Comparison of ENCODE assay signal across 8 cellular contexts in the genomic region with DNA sequence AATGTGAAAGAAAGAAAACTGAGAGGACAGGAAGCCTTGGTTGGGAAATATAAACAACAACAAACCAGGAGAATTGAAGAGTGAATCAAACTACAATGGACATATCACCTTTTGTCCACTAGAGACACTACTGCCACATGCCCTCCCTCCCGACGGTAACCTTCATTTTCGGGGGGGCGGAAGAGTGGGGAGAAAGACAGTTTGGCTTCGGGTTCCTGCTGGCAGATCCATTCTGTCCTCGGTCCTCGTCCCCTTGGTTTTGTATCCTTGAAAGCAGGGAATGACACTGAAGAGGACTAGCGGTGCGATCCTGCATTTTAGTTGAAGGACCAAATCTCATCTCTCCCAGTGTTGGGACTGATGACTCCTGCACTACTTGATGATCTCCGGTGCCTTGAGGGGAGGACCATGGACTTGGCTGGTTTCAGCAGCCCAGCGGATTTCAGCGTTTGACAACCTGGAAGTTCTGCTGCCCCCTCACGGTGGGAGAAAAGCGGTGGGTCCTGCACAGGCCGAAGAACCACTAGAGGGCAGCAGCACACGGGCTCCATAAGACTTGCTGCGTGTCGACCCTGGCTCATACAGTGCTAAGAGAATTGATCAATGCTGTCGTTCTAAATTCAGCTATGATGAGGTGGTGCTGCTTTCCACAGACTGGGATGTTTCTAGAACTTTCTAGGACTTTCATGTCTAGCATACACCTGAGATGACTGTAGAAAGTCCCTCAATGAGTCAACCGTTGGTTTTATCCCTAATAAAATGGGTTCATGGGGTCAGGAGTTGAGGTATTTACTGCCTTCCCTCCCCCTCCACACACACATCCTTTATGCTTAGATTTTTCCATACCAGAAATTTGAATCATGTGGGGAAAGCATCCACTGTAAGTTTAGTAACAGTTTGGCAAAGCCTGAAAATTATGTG. TPM values are rescaled to one million over a fixed set of nuclear protein-coding genes. Genes with fewer than 3 reads are reported as not detected.
DNase-seq lines count a peak whose midpoint lies in the region; ATAC-seq, FAIRE-seq and TF ChIP-seq lines count a peak whose summit lies in the region.

No MANE protein-coding gene starts in this region.

- H3K9me2 ChIP-seq in neural cell (ENCODE audit: insufficient read depth, low read length) = no peaks in the 10 kb centered on the region

- peak; percentile 99 for TF ChIP-seq CTCF in neural cell (IDR thresholded peaks at IDR 0.05; ENCODE audit: poor library complexity, severe bottlenecking)

- H3K4me3 ChIP-seq in HAP-1 (peak overlapping the region; percentile 15), neural cell (ENCODE audit: low read length) (peak overlapping the region; percentile 37)

- peak; percentile 95 for ATAC-seq in stimulated activated naive CD8-positive, alpha-beta T cell treated with anti-CD3 and anti-CD28 coated beads, Interleukin-15, amount 100 ng/mL, for 72 hours

- peaks cover 48% of the 10 kb centered on the region for H3K4me1 Mint-ChIP-seq in stimulated activated naive CD8-positive, alpha-beta T cell treated with anti-CD3 and anti-CD28 coated beads, Interleukin-15, amount 100 ng/mL, for 72 hours

- H3K4me1 ChIP-seq in HAP-1 = 0 out of 2 replicates have a peak, but pooled peaks cover 4% of the 10 kb centered on the region

- H3K36me3 ChIP-seq in HAP-1 (replicated peaks) = no peaks in the 10 kb centered on the region
- no peaks in the 10 kb centered on the region for H3K36me3 ChIP-seq in neural cell (ENCODE audit: insufficient read depth, low read length)

- peak; percentile 87 for FAIRE-seq in G401.6 (lab: Jason Lieb, UNC)

- H3K4me3 Mint-ChIP-seq in stimulated activated naive CD8-positive, alpha-beta T cell treated with anti-CD3 and anti-CD28 coated beads, Interleukin-15, amount 100 ng/mL, for 72 hours = peak overlapping the region; percentile 76 to 87

- no peaks in the 10 kb centered on the region for H3K9me3 Mint-ChIP-seq in stimulated activated naive CD8-positive, alpha-beta T cell treated with anti-CD3 and anti-CD28 coated beads, Interleukin-15, amount 100 ng/mL, for 72 hours

- no peaks in the 10 kb centered on the region for H3F3A ChIP-seq in neural cell (ENCODE audit: insufficient read depth, low read length, poor library complexity, severe bottlenecking)

- H3K27me3 Mint-ChIP-seq in stimulated activated naive CD8-positive, alpha-beta T cell treated with anti-CD3 and anti-CD28 coated beads, Interleukin-15, amount 100 ng/mL, for 72 hours = no peaks in the 10 kb centered on the region

- no peaks in the 10 kb centered on the region for H3K79me2 ChIP-seq in neural cell (replicated peaks; ENCODE audit: insufficient read depth, low read length)

- DNase-seq in HAP-1 (ENCODE audit: low spot score in 2 of 2) (peak; percentile 91 to 94), M059J (ENCODE audit: low read depth) (peak; percentile 96), fibroblast of the conjunctiva (ENCODE audit: low read depth) (peak; percentile 94)
- DNase-seq in activated effector memory CD4-positive, alpha-beta T cell treated with Interleukin-2 at 50 U/mL for 16 hours = peak; percentile 83
- DNase-seq in stimulated activated naive CD8-positive, alpha-beta T cell treated with anti-CD3 and anti-CD28 coated beads, Interleukin-15, amount 100 ng/mL, for 72 hours = peak; percentile 84 to 89

- in situ Hi-C loops in HAP-1 (cut with MboI; ENCODE audit: low sequenced_read_pairs) = no loop called here

- H3K4me2 ChIP-seq in neural cell (ENCODE audit: low read length) = no peak overlapping the region

- peak; percentile 33; the same call in 1 of the 2 replicates for TF ChIP-seq POLR2A in Raji (IDR thresholded peaks at IDR 0.05; ENCODE audit: insufficient read depth, low read depth, low read length)

- H3K27ac ChIP-seq in neural cell (ENCODE audit: low read length) = no peak overlapping the region

- H3K9me3 ChIP-seq in HAP-1 = no peaks in the 10 kb centered on the region
- no peaks in the 10 kb centered on the region for H3K9me3 ChIP-seq in neural cell (ENCODE audit: low read length)

- no peaks in the 10 kb centered on the region for H3K27me3 ChIP-seq in HAP-1 (ENCODE audit: low read depth)
- H3K27me3 ChIP-seq in neural cell (ENCODE audit: insufficient read depth, low read depth, low read length) = no peaks in the 10 kb centered on the region

- H4K20me1 ChIP-seq in neural cell (ENCODE audit: insufficient read depth) = no peaks in the 10 kb centered on the region

- peak overlapping the region; percentile 80 to 82 for H3K27ac Mint-ChIP-seq in stimulated activated naive CD8-positive, alpha-beta T cell treated with anti-CD3 and anti-CD28 coated beads, Interleukin-15, amount 100 ng/mL, for 72 hours

- H3K9ac ChIP-seq in neural cell (ENCODE audit: low read length) = no peak overlapping the region

- H2AFZ ChIP-seq in neural cell (ENCODE audit: low read depth, low read length) = no peak overlapping the region

- peak; percentile 77 for TF ChIP-seq RAD21 in neural cell (conservative IDR thresholded peaks at IDR 0.05)

- no peak for TF ChIP-seq EP300 in neural cell (conservative IDR thresholded peaks at IDR 0.05; ENCODE audit: poor library complexity, severe bottlenecking)

TF ChIP-seq in neural cell, 6 proteins besides CTCF, POLR2A, EP300 and RAD21:
- TF ChIP-seq EZH2 (IDR thresholded peaks at IDR 0.05; ENCODE audit: borderline replicate concordance, insufficient read depth, low read length, poor library complexity, severe bottlenecking) (no peak), SMC3 (conservative IDR thresholded peaks at IDR 0.05; ENCODE audit: poor library complexity) (peak; percentile 85)

RNA-seq across cellular contexts. Expression of gene ZNF131, which starts 15.1 kb away (rescaled TPM):
- total RNA-seq in M059J (2014; rRNA removed; shearing (Covaris generic)) = 31.5 and 38.5 TPM in 2 replicates
- polyA plus RNA-seq in neural cell = 55.8 and 74.0 TPM in 2 replicates
- polyA minus RNA-seq in neural cell = 114 and 118 TPM in 2 replicates
